In the genomic region with DNA sequence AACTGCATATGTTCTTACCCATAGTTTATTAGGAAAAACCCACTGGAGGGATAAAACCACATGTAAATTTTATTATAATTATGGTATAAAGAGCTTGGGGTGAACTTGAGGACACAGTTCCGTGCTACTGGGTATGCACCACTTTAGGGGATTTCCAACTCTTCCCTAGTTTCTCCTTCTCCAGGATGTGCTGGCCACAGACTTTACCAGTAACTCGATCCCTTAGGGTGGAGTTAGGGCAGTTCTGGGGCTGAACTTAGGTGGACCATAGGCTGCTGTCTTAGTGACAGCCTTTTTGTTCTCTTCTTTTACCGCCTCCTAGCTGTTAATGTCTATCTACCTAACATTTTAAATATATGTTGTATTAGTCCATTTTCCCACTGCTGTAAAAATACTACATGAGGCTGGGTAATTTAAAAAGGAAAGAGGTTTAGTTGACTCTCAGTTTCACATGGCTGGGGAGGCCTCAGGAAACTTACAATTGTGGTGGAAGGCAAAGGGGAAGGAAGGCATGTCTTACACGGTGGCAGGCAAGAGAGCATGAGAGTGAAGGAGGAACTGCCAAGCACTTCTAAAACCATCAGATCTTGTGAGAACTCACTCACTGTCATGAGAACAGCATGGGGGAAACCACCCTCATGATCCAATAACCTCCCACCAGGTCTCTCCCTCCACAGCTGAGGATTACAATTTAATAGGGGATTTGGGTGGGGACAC, we compare ENCODE assay signal across 31 cellular contexts. TPM values are rescaled to one million over a fixed set of nuclear protein-coding genes. Genes with fewer than 3 reads are reported as not detected.
DNase-seq lines count a peak whose midpoint lies in the region; ATAC-seq and TF ChIP-seq lines count a peak whose summit lies in the region.
"Had no signal": no experiment of that assay in that cellular context is flagged by ENCODE, and none has a peak within 500 bp of the region (broad histone marks: within the 10 kb centered on the region; RNA-seq: fewer than 3 reads in every experiment).

No MANE protein-coding gene starts in this region.

- no peak overlapping the region for H3K4me3 ChIP-seq in epithelial cell of proximal tubule (ENCODE audit: low read depth, low read length)
- no peak overlapping the region for H3K4me3 ChIP-seq in osteoblast (ENCODE audit: insufficient read depth, low read length)
- H3K4me3 ChIP-seq: ascending aorta, GM12878, hepatocyte, ovary, Peyer's patch, SJSA1, thoracic aorta, vagina had no signal

- no peaks in the 10 kb centered on the region for H3K4me1 ChIP-seq in osteoblast (ENCODE audit: insufficient read depth, low read length)
- H3K4me1 ChIP-seq: ascending aorta, Peyer's patch, SJSA1, vagina had no signal

- H3K9me3 ChIP-seq in osteoblast (ENCODE audit: low read depth, low read length): no peaks in the 10 kb centered on the region
- H3K9me3 ChIP-seq: ascending aorta, ovary, Peyer's patch, SJSA1, thoracic aorta, vagina had no signal

- H3K79me2 ChIP-seq in osteoblast (ENCODE audit: insufficient read depth, low read length): no peaks in the 10 kb centered on the region
- H3K79me2 ChIP-seq: hepatocyte had no signal

- H3K27me3 ChIP-seq in osteoblast (ENCODE audit: insufficient read depth, low read length): no peaks in the 10 kb centered on the region
- H3K27me3 ChIP-seq: ascending aorta, hepatocyte, ovary, Peyer's patch, SJSA1, vagina had no signal

- DNase-seq in EL (peak; percentile 14), NCI-H526 (lab: John Stamatoyannopoulos, UW) (peak; percentile 89 to 92), epithelial cell of proximal tubule (ENCODE audit: low read depth) (peak; percentile 15), osteoblast (ENCODE audit: insufficient read length, low spot score, missing footprints) (no peak), 8988T (no peak), COR-L47 (lab: John Stamatoyannopoulos, UW) (no peak)
- DNase-seq: activated CD4-positive, alpha-beta memory T cell treated with anti-CD3 and anti-CD28 coated beads, Interleukin-2, amount 10 ng/mL, durations not matched to agents 7 days and 5 days; activated CD4-positive, CD25-positive, alpha-beta regulatory T cell treated with anti-CD3 and anti-CD28 coated beads, Interleukin-2, amount 50 U/mL, for 72 hours; CD4-positive, alpha-beta T cell; DMS79; HCEC 1CT; NCI-H1436 treated with DMSO at 0.1 percent for 48 hours; NCI-H524 treated with DMSO at 0.1 percent for 48 hours; ovary; Peyer's patch; right cardiac atrium; stimulated activated CD4-positive, alpha-beta T cell treated with anti-CD3 and anti-CD28 coated beads, Interleukin-12 subunit alpha, Interleukin-12 subunit beta, amount 100 ng/mL, for 4 hours; stimulated activated CD4-positive, alpha-beta T cell treated with anti-CD3 and anti-CD28 coated beads, Interleukin-4, amount 100 ng/mL, for 4 hours; stimulated activated naive CD8-positive, alpha-beta T cell treated with anti-CD3 and anti-CD28 coated beads, Interleukin-15, Interleukin-2, amounts not matched to agents 100 U/mL and 50 U/mL, for 24 hours; T-helper 1 cell had no signal

- H3K27ac ChIP-seq in osteoblast (ENCODE audit: low read depth, low read length): no peak overlapping the region
- H3K27ac ChIP-seq: ascending aorta, hepatocyte, ovary, Peyer's patch, SJSA1, thoracic aorta, vagina had no signal

- H2AFZ ChIP-seq in osteoblast (ENCODE audit: low read length): peak overlapping the region; percentile 54
- H2AFZ ChIP-seq: hepatocyte had no signal

- H3K36me3 ChIP-seq in osteoblast (ENCODE audit: insufficient read depth, low read length): no peaks in the 10 kb centered on the region
- H3K36me3 ChIP-seq: ascending aorta, ovary, Peyer's patch, SJSA1, thoracic aorta, vagina had no signal

- no peak for TF ChIP-seq CTCF in epithelial cell of proximal tubule (conservative IDR thresholded peaks at IDR 0.05; ENCODE audit: low read depth, low read length)
- no peak for TF ChIP-seq CTCF in osteoblast (IDR thresholded peaks at IDR 0.05; ENCODE audit: extremely low read depth, low read depth, low read length)

- no peak overlapping the region for H3K4me2 ChIP-seq in osteoblast (ENCODE audit: insufficient read depth, low read length)
- H3K4me2 ChIP-seq: hepatocyte had no signal

- H4K20me1 ChIP-seq in osteoblast (ENCODE audit: insufficient read depth, low read length): no peaks in the 10 kb centered on the region

- ATAC-seq in esophagus mucosa: no peak
- ATAC-seq: GM12878; natural killer cell treated with Interleukin-12 subunit alpha and Interleukin-12 subunit beta and Interleukin-15 and Interleukin-18, amount 100 ng/mL, for 72 hours; right cardiac atrium; stimulated activated naive CD8-positive, alpha-beta T cell treated with anti-CD3 and anti-CD28 coated beads, Interleukin-15, Interleukin-2, amounts not matched to agents 100 U/mL and 50 U/mL, for 24 hours had no signal

RNA-seq across cellular contexts. Expression of a gene that starts 8.7 kb away (rescaled TPM):
- not detected in 2 replicates for total RNA-seq in epithelial cell of proximal tubule
- not detected in 2 replicates for total RNA-seq in osteoblast
- not detected for total RNA-seq in esophagus mucosa
- total RNA-seq: activated CD4-positive, alpha-beta memory T cell treated with anti-CD3 and anti-CD28 coated beads, Interleukin-2, amount 10 ng/mL, durations not matched to agents 7 days and 5 days; activated T-helper 2 cell treated with anti-CD3 and anti-CD28 coated beads, Interferon-gamma antibody, Interleukin-2, Interleukin-4, amounts not matched to agents 10 μg/mL and 5 μg/mL and 100 μg/mL, durations not matched to agents 14 hours and 24 hours and 36 hours; ascending aorta; CD4-positive, alpha-beta T cell; frontal cortex; GM12878; liver; natural killer cell treated with Interleukin-12 subunit alpha and Interleukin-12 subunit beta and Interleukin-15 and Interleukin-18, amount 100 ng/mL, for 72 hours; right cardiac atrium; SJSA1; thoracic aorta had no signal

Comparison
In these comparisons a context has a peak if more than half of its experiments do, and no peak if none do; other contexts are left out.
1. DNase-seq: peak in EL (single experiment), NCI-H526 (2 of 2) and epithelial cell of proximal tubule (single experiment); none in osteoblast (single experiment), 8988T (single experiment) and COR-L47 (single experiment).